ENCODE assay signal across 7 cellular contexts in the genomic region with DNA sequence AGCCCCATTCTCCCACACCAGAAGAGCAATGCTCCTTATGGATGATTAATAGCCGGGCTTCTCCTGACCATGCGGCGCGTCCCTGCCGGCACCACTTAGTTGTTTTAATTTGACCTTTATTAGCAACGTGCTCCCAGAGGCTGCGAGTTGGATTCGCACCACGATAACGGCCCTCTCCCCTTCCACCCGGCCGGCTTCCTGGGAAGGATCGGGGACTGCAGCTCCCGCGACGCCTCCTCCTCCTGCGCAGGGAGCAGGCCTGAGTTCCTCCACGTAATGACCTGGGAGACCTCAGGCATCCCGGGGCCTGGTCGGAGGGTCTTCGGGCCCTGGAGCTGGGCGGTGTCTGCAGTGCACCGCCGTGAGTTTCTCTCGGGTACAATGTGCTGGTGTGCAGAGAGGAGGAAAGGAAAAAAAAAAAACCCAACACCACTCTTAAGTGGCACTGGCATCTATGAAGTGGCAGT.
DNase-seq lines count a peak whose midpoint lies in the region; ATAC-seq and TF ChIP-seq lines count a peak whose summit lies in the region.

No MANE protein-coding gene starts in this region.

- H3K9me3 ChIP-seq in RWPE2 (ENCODE audit: severe bottlenecking), result no peaks in the 10 kb centered on the region

- H3K27me3 ChIP-seq in RWPE2 (ENCODE audit: insufficient read depth, poor library complexity, severe bottlenecking), result no peaks in the 10 kb centered on the region

- peaks cover 15% of the 10 kb centered on the region for H3K4me1 ChIP-seq in RWPE2 (ENCODE audit: insufficient read depth, poor library complexity, severe bottlenecking)

- ATAC-seq in GM21390 (IDR thresholded peaks at IDR 0.05; ENCODE audit: unreplicated experiment) (peak; percentile 5), RWPE2 (ENCODE audit: low read depth) (no peak), GM18498 (IDR thresholded peaks at IDR 0.05; ENCODE audit: unreplicated experiment) (no peak)

- H3K27ac ChIP-seq in RWPE2 (ENCODE audit: poor library complexity, severe bottlenecking) (peak overlapping the region; percentile 89), skin epidermis (no peak overlapping the region)

- DNase-seq in RWPE2 (ENCODE audit: low spot score), result peak; percentile 54
- DNase-seq in fibroblast of villous mesenchyme (ENCODE audit: low read depth), result no peak
- DNase-seq in putamen (ENCODE audit: low spot score), result no peak
- DNase-seq in OCI-M2 (lab: John Stamatoyannopoulos, UW; ENCODE audit: unreplicated experiment), result no peak

- H3K4me3 ChIP-seq in RWPE2 (ENCODE audit: severe bottlenecking) (peak overlapping the region; percentile 63), fibroblast of villous mesenchyme (ENCODE audit: low read depth, low read length) (peak overlapping the region; percentile 43), skin epidermis (peak overlapping the region; percentile 11 to 44 (median 30))

- no peak for TF ChIP-seq CTCF in RWPE2 (IDR thresholded peaks at IDR 0.05; ENCODE audit: poor library complexity, severe bottlenecking)
- TF ChIP-seq CTCF in fibroblast of villous mesenchyme (IDR thresholded peaks at IDR 0.05; ENCODE audit: insufficient read depth, low read depth, low read length), result no peak

- peaks cover 11% of the 10 kb centered on the region; the same call in 1 of the 2 replicates for H3K36me3 ChIP-seq in RWPE2 (ENCODE audit: low read depth)
